In the genomic region with DNA sequence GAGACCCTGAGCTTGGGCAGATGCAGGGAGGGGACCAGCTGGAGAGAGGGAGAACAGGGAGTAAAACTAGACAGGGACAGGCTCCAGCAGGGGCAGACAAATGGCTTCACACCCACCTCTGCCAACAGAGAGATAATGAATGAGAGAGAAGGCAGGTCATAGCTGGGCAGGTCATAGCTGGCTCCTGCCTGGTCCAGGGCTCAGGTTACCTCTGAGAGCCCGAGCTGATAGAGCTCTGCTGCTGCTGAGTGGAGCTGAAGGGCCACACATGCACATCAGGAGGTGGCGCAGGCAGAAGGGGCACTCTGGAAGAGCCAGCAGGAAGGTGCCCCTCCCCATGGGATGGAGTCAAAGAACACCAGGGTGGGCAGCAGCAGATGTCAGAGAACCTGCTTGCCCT, we compare ENCODE assay signal across 15 cellular contexts.
"Had no signal": no experiment of that assay in that cellular context is flagged by ENCODE, and none has a peak within 500 bp of the region (broad histone marks: within the 10 kb centered on the region; RNA-seq: fewer than 3 reads in every experiment).

No MANE protein-coding gene starts in this region.

- ATAC-seq: gastrocnemius medialis; left colon; naive thymus-derived CD8-positive, alpha-beta T cell; pancreas; right lobe of liver; stimulated activated naive B cell treated with anti-CD40 and anti-IgM and Interleukin-4, amounts not matched to agents 10 μg/mL and 1 μg/mL and 100 μg/mL, for 72 hours had no signal

- DNase-seq: dorsolateral prefrontal cortex; effector CD4-positive, alpha-beta T cell; gastrocnemius medialis; head of caudate nucleus; hippocampal formation; left colon; mesendoderm; naive thymus-derived CD8-positive, alpha-beta T cell; pancreas; retina; right lobe of liver; small intestine; stimulated activated CD4-positive, alpha-beta T cell treated with anti-CD3 and anti-CD28 coated beads, Interleukin-15, amount 100 ng/mL, for 24 hours; stimulated activated CD4-positive, alpha-beta T cell treated with anti-CD3 and anti-CD28 coated beads, Interleukin-2, amount 100 ng/mL, for 48 hours; stimulated activated naive B cell treated with anti-CD40 and anti-IgM and Interleukin-4, amounts not matched to agents 10 μg/mL and 1 μg/mL and 100 μg/mL, for 72 hours had no signal
